In the genomic region with DNA sequence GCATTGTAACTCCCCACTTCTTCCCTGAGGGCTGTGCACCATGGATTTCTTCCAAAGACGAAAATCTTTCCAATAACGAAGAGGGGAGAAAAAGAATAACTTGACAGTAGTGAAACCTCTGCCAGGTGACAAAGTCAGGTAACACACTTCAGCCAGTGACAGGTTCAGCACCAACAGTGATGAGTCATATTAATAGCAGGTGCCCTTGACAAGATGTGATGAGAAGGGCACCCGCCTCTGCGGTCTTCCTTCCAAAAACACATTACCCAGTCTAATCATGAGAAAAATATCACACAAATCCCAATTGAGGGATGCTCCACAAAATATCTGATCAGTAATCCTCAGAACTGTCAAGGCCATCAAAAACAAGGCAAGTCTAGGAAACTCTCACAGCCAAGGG, we compare ENCODE assay signal across 8 cellular contexts.
"Had no signal": no experiment of that assay in that cellular context is flagged by ENCODE, and none has a peak within 500 bp of the region (broad histone marks: within the 10 kb centered on the region; RNA-seq: fewer than 3 reads in every experiment).

No MANE protein-coding gene starts in this region.

- H2AFZ ChIP-seq: GM23338 had no signal

- H3K27me3 Mint-ChIP-seq: IgD-negative memory B cell had no signal

- H3K9ac ChIP-seq: KMS-11 had no signal

- ATAC-seq: GM23338, HepG2 had no signal

- H3K4me1 Mint-ChIP-seq: IgD-negative memory B cell had no signal

- H3K4me3 ChIP-seq: GM23338 had no signal

- H3K27ac ChIP-seq: HL-60, KMS-11 had no signal

- H3K27ac Mint-ChIP-seq: GM23338, H9, IgD-negative memory B cell had no signal

- H3K4me2 ChIP-seq: GM23338, KMS-11 had no signal

- H3K36me3 Mint-ChIP-seq: IgD-negative memory B cell had no signal

- H3K4me3 Mint-ChIP-seq: GM23338, H9, IgD-negative memory B cell had no signal

- DNase-seq: H9, HCEC 1CT, KBM-7 had no signal
